10 cellular contexts compared by ENCODE assay signal in genomic region chr14:73751157-73751691, GRCh38. TPM values are rescaled to one million over a fixed set of nuclear protein-coding genes. Genes with fewer than 3 reads are reported as not detected.
DNase-seq lines count a peak whose midpoint lies in the region; ATAC-seq and TF ChIP-seq lines count a peak whose summit lies in the region.
"Had no signal": no experiment of that assay in that cellular context is flagged by ENCODE, and none has a peak within 500 bp of the region (broad histone marks: within the 10 kb centered on the region; RNA-seq: fewer than 3 reads in every experiment).

No MANE protein-coding gene starts in this region.

- no peaks in the 10 kb centered on the region for H3K27me3 Mint-ChIP-seq in CD8-positive, alpha-beta T cell (ENCODE audit: low read depth)
- no peaks in the 10 kb centered on the region for H3K27me3 Mint-ChIP-seq in dendritic cell treated with granulocyte-macrophage colony-stimulating factor and Interleukin-4, amounts not matched to agents 40 ng/mL and 50 ng/mL, for 4 days

- peak in 1 of 7 experiments; percentile 65 for DNase-seq in CD8-positive, alpha-beta T cell
- DNase-seq in NOMO-1 treated with DMSO at 0.1 percent for 48 hours (lab: John Stamatoyannopoulos, UW; ENCODE audit: unreplicated experiment) (peak; percentile 59), iPS-NIHi11 (ENCODE audit: low spot score) (no peak), NCI-H2171 treated with DMSO at 0.1 percent for 48 hours (lab: John Stamatoyannopoulos, UW) (no peak), kidney glomerular epithelial cell (lab: John Stamatoyannopoulos, UW) (no peak), DMS53 treated with DMSO at 0.1 percent for 48 hours (lab: John Stamatoyannopoulos, UW; ENCODE audit: unreplicated experiment) (no peak)
- DNase-seq: Kasumi-1; stimulated activated CD4-positive, alpha-beta T cell treated with anti-CD3 and anti-CD28 coated beads, Interleukin-15, amount 100 ng/mL, for 24 hours had no signal

- H3K4me3 ChIP-seq in CD8-positive, alpha-beta T cell (ENCODE audit: low read depth, low read length): no peak overlapping the region
- no peak overlapping the region for H3K4me3 ChIP-seq in rectal smooth muscle tissue (ENCODE audit: low read length)

- peaks cover 97% of the 10 kb centered on the region for H3K4me1 Mint-ChIP-seq in CD8-positive, alpha-beta T cell (ENCODE audit: low read depth)
- peaks cover 97% of the 10 kb centered on the region for H3K4me1 Mint-ChIP-seq in dendritic cell treated with granulocyte-macrophage colony-stimulating factor and Interleukin-4, amounts not matched to agents 40 ng/mL and 50 ng/mL, for 4 days (ENCODE audit: low read depth)

- POLR2A ChIA-PET in CD8-positive, alpha-beta T cell (lab: Charles Lee): interaction anchor here (0.8 to 12.9 kb wide), 4 partner anchors 8 to 35 kb away, joined by 3 to 219 read pairs (median 14); a partner anchor contains a TSS

- peak overlapping the region; percentile 97 for H3K27ac Mint-ChIP-seq in CD8-positive, alpha-beta T cell
- peak overlapping the region; percentile 88 for H3K27ac Mint-ChIP-seq in dendritic cell treated with granulocyte-macrophage colony-stimulating factor and Interleukin-4, amounts not matched to agents 40 ng/mL and 50 ng/mL, for 4 days

- H3K9me3 ChIP-seq in CD8-positive, alpha-beta T cell (ENCODE audit: low read length): no peaks in the 10 kb centered on the region

- CTCF ChIA-PET in CD8-positive, alpha-beta T cell (lab: Charles Lee): interaction anchor here (1.0 to 10.8 kb wide), 7 partner anchors 10 to 101 kb away, joined by 3 to 146 read pairs (median 4); partner anchors contain the start of gene PTGR2

- no peaks in the 10 kb centered on the region for H3K36me3 ChIP-seq in CD8-positive, alpha-beta T cell (ENCODE audit: insufficient read depth, low read length)
- no peaks in the 10 kb centered on the region for H3K36me3 ChIP-seq in rectal smooth muscle tissue (ENCODE audit: control insufficient read depth, insufficient read depth, low read length)

- no peak overlapping the region for H3K27ac ChIP-seq in CD8-positive, alpha-beta T cell (ENCODE audit: low read depth, low read length)
- peak overlapping the region; percentile 86 for H3K27ac ChIP-seq in rectal smooth muscle tissue (ENCODE audit: low read depth, low read length)

- TF ChIP-seq CTCF in CD8-positive, alpha-beta T cell (IDR thresholded peaks at IDR 0.05): no peak

- H3K9ac ChIP-seq in rectal smooth muscle tissue (ENCODE audit: low read length): no peak overlapping the region

- H3K27me3 ChIP-seq in CD8-positive, alpha-beta T cell (ENCODE audit: insufficient read depth, low read length): no peaks in the 10 kb centered on the region
- H3K27me3 ChIP-seq in rectal smooth muscle tissue (ENCODE audit: control insufficient read depth, insufficient read depth, low read length): no peaks in the 10 kb centered on the region

- peaks cover 2% of the 10 kb centered on the region for H3K36me3 Mint-ChIP-seq in CD8-positive, alpha-beta T cell
- peaks cover 15% of the 10 kb centered on the region for H3K36me3 Mint-ChIP-seq in dendritic cell treated with granulocyte-macrophage colony-stimulating factor and Interleukin-4, amounts not matched to agents 40 ng/mL and 50 ng/mL, for 4 days (ENCODE audit: low read depth)

- peaks cover 98% of the 10 kb centered on the region for H3K4me1 ChIP-seq in CD8-positive, alpha-beta T cell (ENCODE audit: insufficient read depth, low read length)
- H3K4me1 ChIP-seq in rectal smooth muscle tissue (ENCODE audit: control insufficient read depth, insufficient read depth, low read length): peaks cover 82% of the 10 kb centered on the region

- H3K4me3 Mint-ChIP-seq in CD8-positive, alpha-beta T cell: peak overlapping the region; percentile 43
- no peak overlapping the region for H3K4me3 Mint-ChIP-seq in dendritic cell treated with granulocyte-macrophage colony-stimulating factor and Interleukin-4, amounts not matched to agents 40 ng/mL and 50 ng/mL, for 4 days

- ATAC-seq in CD8-positive, alpha-beta T cell: no peak

- no peaks in the 10 kb centered on the region for H3K9me3 Mint-ChIP-seq in CD8-positive, alpha-beta T cell
- H3K9me3 Mint-ChIP-seq in dendritic cell treated with granulocyte-macrophage colony-stimulating factor and Interleukin-4, amounts not matched to agents 40 ng/mL and 50 ng/mL, for 4 days: no peaks in the 10 kb centered on the region

- intact Hi-C loops in CD8-positive, alpha-beta T cell (cut with DNase I, micrococcal nuclease): loop anchor here (2.0 to 5.0 kb wide), 2 partner anchors 22 to 36 kb away; no protein-coding TSS in a partner anchor
- intact Hi-C loops in dendritic cell treated with granulocyte-macrophage colony-stimulating factor and Interleukin-4, amounts not matched to agents 40 ng/mL and 50 ng/mL, for 4 days (cut with micrococcal nuclease): no loop called here

RNA-seq across cellular contexts. Expression of gene PNMA1, which starts 37.0 kb away (rescaled TPM):
- 10 to 100 TPM; 39.4 to 39.8 TPM for total RNA-seq in CD8-positive, alpha-beta T cell
